ENCODE assay signal across 1 cellular context in genomic region chr2:118490323-118490722, GRCh38.
TF ChIP-seq lines count a peak whose summit lies in the region.

No MANE protein-coding gene starts in this region.

TF ChIP-seq in GM23338, 12 proteins besides CTCF, POLR2A, EP300 and RAD21 (continued from another document):
- TF ChIP-seq ZNF462 (CRISPR knock-in tag; IDR thresholded peaks at IDR 0.05): 0 out of 2 replicates have a peak, but pooled peaks have one; percentile 1
- no peak for TF ChIP-seq EZH2 (IDR thresholded peaks at IDR 0.05; ENCODE audit: low read depth, unreplicated experiment)
- TF ChIP-seq, protein P1, sequence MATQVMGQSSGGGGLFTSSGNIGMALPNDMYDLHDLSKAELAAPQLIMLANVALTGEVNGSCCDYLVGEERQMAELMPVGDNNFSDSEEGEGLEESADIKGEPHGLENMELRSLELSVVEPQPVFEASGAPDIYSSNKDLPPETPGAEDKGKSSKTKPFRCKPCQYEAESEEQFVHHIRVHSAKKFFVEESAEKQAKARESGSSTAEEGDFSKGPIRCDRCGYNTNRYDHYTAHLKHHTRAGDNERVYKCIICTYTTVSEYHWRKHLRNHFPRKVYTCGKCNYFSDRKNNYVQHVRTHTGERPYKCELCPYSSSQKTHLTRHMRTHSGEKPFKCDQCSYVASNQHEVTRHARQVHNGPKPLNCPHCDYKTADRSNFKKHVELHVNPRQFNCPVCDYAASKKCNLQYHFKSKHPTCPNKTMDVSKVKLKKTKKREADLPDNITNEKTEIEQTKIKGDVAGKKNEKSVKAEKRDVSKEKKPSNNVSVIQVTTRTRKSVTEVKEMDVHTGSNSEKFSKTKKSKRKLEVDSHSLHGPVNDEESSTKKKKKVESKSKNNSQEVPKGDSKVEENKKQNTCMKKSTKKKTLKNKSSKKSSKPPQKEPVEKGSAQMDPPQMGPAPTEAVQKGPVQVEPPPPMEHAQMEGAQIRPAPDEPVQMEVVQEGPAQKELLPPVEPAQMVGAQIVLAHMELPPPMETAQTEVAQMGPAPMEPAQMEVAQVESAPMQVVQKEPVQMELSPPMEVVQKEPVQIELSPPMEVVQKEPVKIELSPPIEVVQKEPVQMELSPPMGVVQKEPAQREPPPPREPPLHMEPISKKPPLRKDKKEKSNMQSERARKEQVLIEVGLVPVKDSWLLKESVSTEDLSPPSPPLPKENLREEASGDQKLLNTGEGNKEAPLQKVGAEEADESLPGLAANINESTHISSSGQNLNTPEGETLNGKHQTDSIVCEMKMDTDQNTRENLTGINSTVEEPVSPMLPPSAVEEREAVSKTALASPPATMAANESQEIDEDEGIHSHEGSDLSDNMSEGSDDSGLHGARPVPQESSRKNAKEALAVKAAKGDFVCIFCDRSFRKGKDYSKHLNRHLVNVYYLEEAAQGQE (IDR thresholded peaks at IDR 0.05; ENCODE audit: unreplicated experiment): no peak
- TF ChIP-seq JUNB (IDR thresholded peaks at IDR 0.05; ENCODE audit: unreplicated experiment): no peak
